ENCODE assay signal across 10 cellular contexts in genomic region chr3:49296781-49297420, GRCh38. TPM values are rescaled to one million over a fixed set of nuclear protein-coding genes. Genes with fewer than 3 reads are reported as not detected.
DNase-seq lines count a peak whose midpoint lies in the region; ATAC-seq, FAIRE-seq and TF ChIP-seq lines count a peak whose summit lies in the region.
"Had no signal": no experiment of that assay in that cellular context is flagged by ENCODE, and none has a peak within 500 bp of the region (broad histone marks: within the 10 kb centered on the region; RNA-seq: fewer than 3 reads in every experiment).

No MANE protein-coding gene starts in this region.

- peaks cover 9 to 13% of the 10 kb centered on the region in 2 donors for H3K4me1 ChIP-seq in adrenal gland (replicated peaks in 1 of 2)
- H3K4me1 ChIP-seq in psoas muscle = peaks cover 34% of the 10 kb centered on the region
- no peaks in the 10 kb centered on the region for H3K4me1 ChIP-seq in SJCRH30
- H3K4me1 ChIP-seq: neural progenitor cell had no signal

- H3K4me3 ChIP-seq in adrenal gland (no peak overlapping the region), psoas muscle (no peak overlapping the region), SJCRH30 (no peak overlapping the region)
- H3K4me3 ChIP-seq: neural progenitor cell had no signal

- ATAC-seq in Right ventricle myocardium inferior = peak; percentile 85
- ATAC-seq in psoas muscle = peak; percentile 66 to 86 (median 76)

- H3K36me3 ChIP-seq in adrenal gland (replicated peaks in 1 of 2) (peaks cover 0 to 96% of the 10 kb centered on the region in 2 donors), psoas muscle (ENCODE audit: insufficient read depth in 1 of 2, low read depth in 1 of 2) (peaks cover 16 to 86% of the 10 kb centered on the region in 2 donors), SJCRH30 (peaks cover 42% of the 10 kb centered on the region)

- H3K27ac ChIP-seq in adrenal gland (peak overlapping the region in 3 of 5 donors; percentile 24 to 76 (median 65)), psoas muscle (peak overlapping the region; percentile 80), SJCRH30 (no peak overlapping the region)
- H3K27ac ChIP-seq: neural progenitor cell had no signal

- peak; percentile 18 for DNase-seq in GM03348 (ENCODE audit: low spot score)
- DNase-seq in adrenal gland = peak in 6 of 7 donors; percentile 34 to 79 (median 56)
- DNase-seq in Right ventricle myocardium inferior (ENCODE audit: missing footprints) = peak; percentile 75
- DNase-seq in psoas muscle = peak; percentile 24 to 72
- no peak for DNase-seq in activated effector memory CD4-positive, alpha-beta T cell treated with Interleukin-2 at 50 U/mL for 16 hours
- DNase-seq in GM12892 (ENCODE audit: insufficient read length) = no peak
- no peak for DNase-seq in SJCRH30
- DNase-seq in GM19239 (ENCODE audit: insufficient read length, low spot score) = no peak
- DNase-seq: DMS79 had no signal

- intact Hi-C loops in adrenal gland (cut with DNase I) = no loop called here
- intact Hi-C loops in Right ventricle myocardium inferior (cut with DNase I) = loop anchor here (5.0 kb wide), 2 partner anchors 125 to 150 kb away; partner anchors contain the start of gene KLHDC8B
- intact Hi-C loops in psoas muscle (cut with DNase I) = no loop called here

- H3K9me3 ChIP-seq in adrenal gland (replicated peaks in 1 of 3) (no peaks in the 10 kb centered on the region), psoas muscle (no peaks in the 10 kb centered on the region), SJCRH30 (replicated peaks) (no peaks in the 10 kb centered on the region)

- FAIRE-seq in GM12892 (lab: Jason Lieb, UNC) (no peak), GM19239 (lab: Jason Lieb, UNC) (no peak)

- H3K27me3 ChIP-seq in adrenal gland (no peaks in the 10 kb centered on the region), psoas muscle (ENCODE audit: insufficient read depth in 3 of 3, low read length in 2 of 3) (no peaks in the 10 kb centered on the region), SJCRH30 (no peaks in the 10 kb centered on the region)
- H3K27me3 ChIP-seq: neural progenitor cell had no signal

- 70 to 80% (median 73%) methylated on average over 1 to 2 of the region's 2 CpGs for WGBS in adrenal gland, 4 donors
- WGBS in psoas muscle, 3 donors = 28 to 37% (median 28%) methylated on average over 2 of the region's 2 CpGs

- no peak for TF ChIP-seq POLR2A in adrenal gland (IDR thresholded peaks at IDR 0.05)
- TF ChIP-seq POLR2A in GM12892 (IDR thresholded peaks at IDR 0.05; ENCODE audit: low read depth, low read length) = no peak

- TF ChIP-seq CTCF in adrenal gland (IDR thresholded peaks at IDR 0.05) (no peak), psoas muscle (IDR thresholded peaks at IDR 0.05) (no peak)

RNA-seq across cellular contexts. Expression of gene C3orf62, which starts 19.9 kb away (rescaled TPM):
- total RNA-seq in adrenal gland (1 to 10 TPM; 3.4 to 7.4 (median 5.0) TPM), Right ventricle myocardium inferior (2.1 TPM), psoas muscle (1 to 10 TPM; 1.7 to 2.0 (median 1.9) TPM)
- polyA plus RNA-seq in adrenal gland (10 to 100 TPM in 2 of 3 donors, 1 to 10 TPM in 1; 7.9 to 17.9 (median 15.1) TPM), psoas muscle (1 to 10 TPM; 1.5 to 3.7 (median 2.8) TPM)
- 6.3 TPM for polyA plus RNA-seq in GM12892 (2012; ENCODE audit: missing spikeins)
- total RNA-seq in SJCRH30 (2014; rRNA removed; shearing (Covaris generic)) = 1.4 and 1.6 TPM in 2 replicates

RNA-seq across cellular contexts. Expression of gene USP4, which starts 43.0 kb away (rescaled TPM):
- 10 to 100 TPM; 14.2 to 56.9 (median 40.0) TPM for total RNA-seq in adrenal gland
- 10 to 100 TPM; 41.4 to 71.0 (median 53.4) TPM for polyA plus RNA-seq in adrenal gland
- 39.4 TPM for total RNA-seq in Right ventricle myocardium inferior
- total RNA-seq in psoas muscle = 10 to 100 TPM; 26.7 to 35.2 (median 31.1) TPM
- polyA plus RNA-seq in psoas muscle = 10 to 100 TPM; 16.3 to 21.2 (median 17.0) TPM
- 49.6 TPM for polyA plus RNA-seq in GM12892 (2012; ENCODE audit: missing spikeins)
- total RNA-seq in SJCRH30 (2014; rRNA removed; shearing (Covaris generic)) = 10.5 and 10.6 TPM in 2 replicates

Comparison
In these comparisons a context has a peak if more than half of its experiments do, and no peak if none do; other contexts are left out.
1. DNase-seq: peak in GM03348 (single experiment), adrenal gland (6 of 7), Right ventricle myocardium inferior (single experiment) and psoas muscle (2 of 2); none in activated effector memory CD4-positive, alpha-beta T cell treated with Interleukin-2 at 50 U/mL for 16 hours (single experiment), GM12892 (single experiment), SJCRH30 (0 of 2) and GM19239 (single experiment).